ENCODE assay signal across 1 cellular context in genomic region chr12:49740930-49741881, GRCh38.
A peak's percentile ranks its signal among the peaks of the same experiment; 100 is the strongest.
TF ChIP-seq lines count a peak whose summit lies in the region.

Gene TMBIM6, plus strand, starts transcription at chr12:49741557. Its CDS starts 10,937 bp downstream, at chr12:49752494.

TF ChIP-seq in K562, 482 proteins besides CTCF, POLR2A, EP300 and RAD21 (continued from another document and continues in another):
- TF ChIP-seq, protein P1, sequence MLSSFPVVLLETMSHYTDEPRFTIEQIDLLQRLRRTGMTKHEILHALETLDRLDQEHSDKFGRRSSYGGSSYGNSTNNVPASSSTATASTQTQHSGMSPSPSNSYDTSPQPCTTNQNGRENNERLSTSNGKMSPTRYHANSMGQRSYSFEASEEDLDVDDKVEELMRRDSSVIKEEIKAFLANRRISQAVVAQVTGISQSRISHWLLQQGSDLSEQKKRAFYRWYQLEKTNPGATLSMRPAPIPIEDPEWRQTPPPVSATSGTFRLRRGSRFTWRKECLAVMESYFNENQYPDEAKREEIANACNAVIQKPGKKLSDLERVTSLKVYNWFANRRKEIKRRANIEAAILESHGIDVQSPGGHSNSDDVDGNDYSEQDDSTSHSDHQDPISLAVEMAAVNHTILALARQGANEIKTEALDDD (IDR thresholded peaks at IDR 0.05): no peak; the same call in 1 of the 2 replicates
- TF ChIP-seq TRIM25 (IDR thresholded peaks at IDR 0.05; ENCODE audit: borderline replicate concordance) (no peak), TAL1 (IDR thresholded peaks at IDR 0.05) (no peak), NEUROD1 (IDR thresholded peaks at IDR 0.05; ENCODE audit: borderline replicate concordance, low read depth, low read length, partially characterized antibody) (peak; percentile 74), ZFP91 (CRISPR knock-in tag; IDR thresholded peaks at IDR 0.05) (no peak), JUND (IDR thresholded peaks at IDR 0.05; ENCODE audit: borderline replicate concordance, low read depth, low read length) (peak; percentile 60), JUND (tag; IDR thresholded peaks at IDR 0.05; ENCODE audit: borderline replicate concordance, low read depth, low read length) (peak; percentile 45; the same call in 1 of the 3 replicates), RBM14 (IDR thresholded peaks at IDR 0.05; ENCODE audit: borderline replicate concordance, insufficient read depth, low read depth, low read length) (no peak), ZSCAN29 (IDR thresholded peaks at IDR 0.05) (no peak; the same call in 1 of the 2 replicates), TAF15 (IDR thresholded peaks at IDR 0.05; ENCODE audit: low read depth, low read length) (no peak), MYC (IDR thresholded peaks at IDR 0.05; ENCODE audit: low read depth, low read length) (no peak), MYC (CRISPR knock-in tag; IDR thresholded peaks at IDR 0.05; ENCODE audit: borderline replicate concordance, low read depth) (no peak), IFI16 (CRISPR knock-in tag; IDR thresholded peaks at IDR 0.05) (no peak), SNIP1 (IDR thresholded peaks at IDR 0.05; ENCODE audit: low read depth) (no peak), CBX5 (IDR thresholded peaks at IDR 0.05; ENCODE audit: borderline replicate concordance, low read depth) (no peak), ZNF551 (CRISPR knock-in tag; IDR thresholded peaks at IDR 0.05) (no peak), SMARCA5 (IDR thresholded peaks at IDR 0.05) (no peak), E2F1 (CRISPR knock-in tag; IDR thresholded peaks at IDR 0.05) (no peak), ZNF830 (CRISPR knock-in tag; IDR thresholded peaks at IDR 0.05) (no peak), BACH1 (tag; IDR thresholded peaks at IDR 0.05) (no peak), ZNF165 (CRISPR knock-in tag; IDR thresholded peaks at IDR 0.05; ENCODE audit: borderline replicate concordance) (no peak), ZNF507 (tag; conservative IDR thresholded peaks at IDR 0.05) (no peak)
- TF ChIP-seq, protein P2, sequence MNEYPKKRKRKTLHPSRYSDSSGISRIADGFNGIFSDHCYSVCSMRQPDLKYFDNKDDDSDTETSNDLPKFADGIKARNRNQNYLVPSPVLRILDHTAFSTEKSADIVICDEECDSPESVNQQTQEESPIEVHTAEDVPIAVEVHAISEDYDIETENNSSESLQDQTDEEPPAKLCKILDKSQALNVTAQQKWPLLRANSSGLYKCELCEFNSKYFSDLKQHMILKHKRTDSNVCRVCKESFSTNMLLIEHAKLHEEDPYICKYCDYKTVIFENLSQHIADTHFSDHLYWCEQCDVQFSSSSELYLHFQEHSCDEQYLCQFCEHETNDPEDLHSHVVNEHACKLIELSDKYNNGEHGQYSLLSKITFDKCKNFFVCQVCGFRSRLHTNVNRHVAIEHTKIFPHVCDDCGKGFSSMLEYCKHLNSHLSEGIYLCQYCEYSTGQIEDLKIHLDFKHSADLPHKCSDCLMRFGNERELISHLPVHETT (CRISPR knock-in tag; conservative IDR thresholded peaks at IDR 0.05 in 1 of 2, IDR thresholded peaks at IDR 0.05 in 1 of 2): no peak
- TF ChIP-seq, protein P3, sequence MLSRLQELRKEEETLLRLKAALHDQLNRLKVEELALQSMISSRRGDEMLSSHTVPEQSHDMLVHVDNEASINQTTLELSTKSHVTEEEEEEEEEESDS (CRISPR knock-in tag; IDR thresholded peaks at IDR 0.05): no peak
- TF ChIP-seq, protein P4, sequence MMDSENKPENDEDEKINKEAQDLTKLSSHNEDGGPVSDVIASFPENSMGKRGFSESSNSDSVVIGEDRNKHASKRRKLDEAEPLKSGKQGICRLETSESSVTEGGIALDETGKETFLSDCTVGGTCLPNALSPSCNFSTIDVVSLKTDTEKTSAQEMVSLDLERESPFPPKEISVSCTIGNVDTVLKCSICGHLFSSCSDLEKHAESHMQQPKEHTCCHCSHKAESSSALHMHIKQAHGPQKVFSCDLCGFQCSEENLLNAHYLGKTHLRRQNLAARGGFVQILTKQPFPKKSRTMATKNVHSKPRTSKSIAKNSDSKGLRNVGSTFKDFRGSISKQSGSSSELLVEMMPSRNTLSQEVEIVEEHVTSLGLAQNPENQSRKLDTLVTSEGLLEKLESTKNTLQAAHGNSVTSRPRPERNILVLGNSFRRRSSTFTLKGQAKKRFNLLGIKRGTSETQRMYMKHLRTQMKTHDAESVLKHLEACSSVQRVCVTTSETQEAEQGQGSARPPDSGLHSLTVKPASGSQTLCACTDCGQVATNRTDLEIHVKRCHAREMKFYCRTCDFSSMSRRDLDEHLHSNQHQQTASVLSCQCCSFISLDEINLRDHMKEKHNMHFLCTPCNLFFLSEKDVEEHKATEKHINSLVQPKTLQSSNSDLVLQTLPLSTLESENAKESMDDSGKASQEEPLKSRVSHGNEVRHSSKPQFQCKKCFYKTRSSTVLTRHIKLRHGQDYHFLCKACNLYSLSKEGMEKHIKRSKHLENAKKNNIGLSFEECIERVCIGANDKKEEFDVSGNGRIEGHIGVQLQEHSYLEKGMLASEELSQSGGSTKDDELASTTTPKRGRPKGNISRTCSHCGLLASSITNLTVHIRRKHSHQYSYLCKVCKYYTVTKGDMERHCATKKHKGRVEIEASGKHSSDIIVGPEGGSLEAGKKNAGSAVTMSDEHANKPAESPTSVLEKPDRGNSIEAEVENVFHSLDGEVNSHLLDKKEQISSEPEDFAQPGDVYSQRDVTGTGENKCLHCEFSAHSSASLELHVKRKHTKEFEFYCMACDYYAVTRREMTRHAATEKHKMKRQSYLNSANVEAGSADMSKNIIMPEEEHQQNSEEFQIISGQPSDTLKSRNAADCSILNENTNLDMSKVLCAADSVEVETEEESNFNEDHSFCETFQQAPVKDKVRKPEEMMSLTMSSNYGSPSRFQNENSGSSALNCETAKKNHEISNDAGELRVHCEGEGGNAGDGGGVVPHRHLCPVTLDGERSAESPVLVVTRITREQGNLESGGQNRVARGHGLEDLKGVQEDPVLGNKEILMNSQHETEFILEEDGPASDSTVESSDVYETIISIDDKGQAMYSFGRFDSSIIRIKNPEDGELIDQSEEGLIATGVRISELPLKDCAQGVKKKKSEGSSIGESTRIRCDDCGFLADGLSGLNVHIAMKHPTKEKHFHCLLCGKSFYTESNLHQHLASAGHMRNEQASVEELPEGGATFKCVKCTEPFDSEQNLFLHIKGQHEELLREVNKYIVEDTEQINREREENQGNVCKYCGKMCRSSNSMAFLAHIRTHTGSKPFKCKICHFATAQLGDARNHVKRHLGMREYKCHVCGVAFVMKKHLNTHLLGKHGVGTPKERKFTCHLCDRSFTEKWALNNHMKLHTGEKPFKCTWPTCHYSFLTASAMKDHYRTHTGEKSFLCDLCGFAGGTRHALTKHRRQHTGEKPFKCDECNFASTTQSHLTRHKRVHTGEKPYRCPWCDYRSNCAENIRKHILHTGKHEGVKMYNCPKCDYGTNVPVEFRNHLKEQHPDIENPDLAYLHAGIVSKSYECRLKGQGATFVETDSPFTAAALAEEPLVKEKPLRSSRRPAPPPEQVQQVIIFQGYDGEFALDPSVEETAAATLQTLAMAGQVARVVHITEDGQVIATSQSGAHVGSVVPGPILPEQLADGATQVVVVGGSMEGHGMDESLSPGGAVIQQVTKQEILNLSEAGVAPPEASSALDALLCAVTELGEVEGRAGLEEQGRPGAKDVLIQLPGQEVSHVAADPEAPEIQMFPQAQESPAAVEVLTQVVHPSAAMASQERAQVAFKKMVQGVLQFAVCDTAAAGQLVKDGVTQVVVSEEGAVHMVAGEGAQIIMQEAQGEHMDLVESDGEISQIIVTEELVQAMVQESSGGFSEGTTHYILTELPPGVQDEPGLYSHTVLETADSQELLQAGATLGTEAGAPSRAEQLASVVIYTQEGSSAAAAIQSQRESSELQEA (IDR thresholded peaks at IDR 0.05; ENCODE audit: low read depth): peak; percentile 90
- TF ChIP-seq, protein P5, sequence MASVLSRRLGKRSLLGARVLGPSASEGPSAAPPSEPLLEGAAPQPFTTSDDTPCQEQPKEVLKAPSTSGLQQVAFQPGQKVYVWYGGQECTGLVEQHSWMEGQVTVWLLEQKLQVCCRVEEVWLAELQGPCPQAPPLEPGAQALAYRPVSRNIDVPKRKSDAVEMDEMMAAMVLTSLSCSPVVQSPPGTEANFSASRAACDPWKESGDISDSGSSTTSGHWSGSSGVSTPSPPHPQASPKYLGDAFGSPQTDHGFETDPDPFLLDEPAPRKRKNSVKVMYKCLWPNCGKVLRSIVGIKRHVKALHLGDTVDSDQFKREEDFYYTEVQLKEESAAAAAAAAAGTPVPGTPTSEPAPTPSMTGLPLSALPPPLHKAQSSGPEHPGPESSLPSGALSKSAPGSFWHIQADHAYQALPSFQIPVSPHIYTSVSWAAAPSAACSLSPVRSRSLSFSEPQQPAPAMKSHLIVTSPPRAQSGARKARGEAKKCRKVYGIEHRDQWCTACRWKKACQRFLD (CRISPR knock-in tag; IDR thresholded peaks at IDR 0.05): no peak
- TF ChIP-seq, protein P6, sequence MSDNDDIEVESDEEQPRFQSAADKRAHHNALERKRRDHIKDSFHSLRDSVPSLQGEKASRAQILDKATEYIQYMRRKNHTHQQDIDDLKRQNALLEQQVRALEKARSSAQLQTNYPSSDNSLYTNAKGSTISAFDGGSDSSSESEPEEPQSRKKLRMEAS (CRISPR knock-in tag; IDR thresholded peaks at IDR 0.05): peak; percentile 7; the same call in 1 of the 2 replicates
- TF ChIP-seq, protein P7, sequence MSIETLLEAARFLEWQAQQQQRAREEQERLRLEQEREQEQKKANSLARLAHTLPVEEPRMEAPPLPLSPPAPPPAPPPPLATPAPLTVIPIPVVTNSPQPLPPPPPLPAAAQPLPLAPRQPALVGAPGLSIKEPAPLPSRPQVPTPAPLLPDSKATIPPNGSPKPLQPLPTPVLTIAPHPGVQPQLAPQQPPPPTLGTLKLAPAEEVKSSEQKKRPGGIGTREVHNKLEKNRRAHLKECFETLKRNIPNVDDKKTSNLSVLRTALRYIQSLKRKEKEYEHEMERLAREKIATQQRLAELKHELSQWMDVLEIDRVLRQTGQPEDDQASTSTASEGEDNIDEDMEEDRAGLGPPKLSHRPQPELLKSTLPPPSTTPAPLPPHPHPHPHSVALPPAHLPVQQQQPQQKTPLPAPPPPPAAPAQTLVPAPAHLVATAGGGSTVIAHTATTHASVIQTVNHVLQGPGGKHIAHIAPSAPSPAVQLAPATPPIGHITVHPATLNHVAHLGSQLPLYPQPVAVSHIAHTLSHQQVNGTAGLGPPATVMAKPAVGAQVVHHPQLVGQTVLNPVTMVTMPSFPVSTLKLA (conservative IDR thresholded peaks at IDR 0.05): peak; percentile 41 to 74; a peak in 3 of 4 replicates
- TF ChIP-seq, protein P8, sequence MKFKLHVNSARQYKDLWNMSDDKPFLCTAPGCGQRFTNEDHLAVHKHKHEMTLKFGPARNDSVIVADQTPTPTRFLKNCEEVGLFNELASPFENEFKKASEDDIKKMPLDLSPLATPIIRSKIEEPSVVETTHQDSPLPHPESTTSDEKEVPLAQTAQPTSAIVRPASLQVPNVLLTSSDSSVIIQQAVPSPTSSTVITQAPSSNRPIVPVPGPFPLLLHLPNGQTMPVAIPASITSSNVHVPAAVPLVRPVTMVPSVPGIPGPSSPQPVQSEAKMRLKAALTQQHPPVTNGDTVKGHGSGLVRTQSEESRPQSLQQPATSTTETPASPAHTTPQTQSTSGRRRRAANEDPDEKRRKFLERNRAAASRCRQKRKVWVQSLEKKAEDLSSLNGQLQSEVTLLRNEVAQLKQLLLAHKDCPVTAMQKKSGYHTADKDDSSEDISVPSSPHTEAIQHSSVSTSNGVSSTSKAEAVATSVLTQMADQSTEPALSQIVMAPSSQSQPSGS (CRISPR knock-in tag; IDR thresholded peaks at IDR 0.05): no peak
- TF ChIP-seq, protein P9, sequence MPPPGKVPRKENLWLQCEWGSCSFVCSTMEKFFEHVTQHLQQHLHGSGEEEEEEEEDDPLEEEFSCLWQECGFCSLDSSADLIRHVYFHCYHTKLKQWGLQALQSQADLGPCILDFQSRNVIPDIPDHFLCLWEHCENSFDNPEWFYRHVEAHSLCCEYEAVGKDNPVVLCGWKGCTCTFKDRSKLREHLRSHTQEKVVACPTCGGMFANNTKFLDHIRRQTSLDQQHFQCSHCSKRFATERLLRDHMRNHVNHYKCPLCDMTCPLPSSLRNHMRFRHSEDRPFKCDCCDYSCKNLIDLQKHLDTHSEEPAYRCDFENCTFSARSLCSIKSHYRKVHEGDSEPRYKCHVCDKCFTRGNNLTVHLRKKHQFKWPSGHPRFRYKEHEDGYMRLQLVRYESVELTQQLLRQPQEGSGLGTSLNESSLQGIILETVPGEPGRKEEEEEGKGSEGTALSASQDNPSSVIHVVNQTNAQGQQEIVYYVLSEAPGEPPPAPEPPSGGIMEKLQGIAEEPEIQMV (tag; conservative IDR thresholded peaks at IDR 0.05; ENCODE audit: low read depth): no peak
